In genomic region chr3:105747056-105747455, GRCh38 we compare ENCODE assay signal across 1 cellular context.
TF ChIP-seq lines count a peak whose summit lies in the region.

No MANE protein-coding gene starts in this region.

TF ChIP-seq in WTC11, 78 proteins besides CTCF, POLR2A, EP300 and RAD21 (continued from another document):
- TF ChIP-seq, protein P1, sequence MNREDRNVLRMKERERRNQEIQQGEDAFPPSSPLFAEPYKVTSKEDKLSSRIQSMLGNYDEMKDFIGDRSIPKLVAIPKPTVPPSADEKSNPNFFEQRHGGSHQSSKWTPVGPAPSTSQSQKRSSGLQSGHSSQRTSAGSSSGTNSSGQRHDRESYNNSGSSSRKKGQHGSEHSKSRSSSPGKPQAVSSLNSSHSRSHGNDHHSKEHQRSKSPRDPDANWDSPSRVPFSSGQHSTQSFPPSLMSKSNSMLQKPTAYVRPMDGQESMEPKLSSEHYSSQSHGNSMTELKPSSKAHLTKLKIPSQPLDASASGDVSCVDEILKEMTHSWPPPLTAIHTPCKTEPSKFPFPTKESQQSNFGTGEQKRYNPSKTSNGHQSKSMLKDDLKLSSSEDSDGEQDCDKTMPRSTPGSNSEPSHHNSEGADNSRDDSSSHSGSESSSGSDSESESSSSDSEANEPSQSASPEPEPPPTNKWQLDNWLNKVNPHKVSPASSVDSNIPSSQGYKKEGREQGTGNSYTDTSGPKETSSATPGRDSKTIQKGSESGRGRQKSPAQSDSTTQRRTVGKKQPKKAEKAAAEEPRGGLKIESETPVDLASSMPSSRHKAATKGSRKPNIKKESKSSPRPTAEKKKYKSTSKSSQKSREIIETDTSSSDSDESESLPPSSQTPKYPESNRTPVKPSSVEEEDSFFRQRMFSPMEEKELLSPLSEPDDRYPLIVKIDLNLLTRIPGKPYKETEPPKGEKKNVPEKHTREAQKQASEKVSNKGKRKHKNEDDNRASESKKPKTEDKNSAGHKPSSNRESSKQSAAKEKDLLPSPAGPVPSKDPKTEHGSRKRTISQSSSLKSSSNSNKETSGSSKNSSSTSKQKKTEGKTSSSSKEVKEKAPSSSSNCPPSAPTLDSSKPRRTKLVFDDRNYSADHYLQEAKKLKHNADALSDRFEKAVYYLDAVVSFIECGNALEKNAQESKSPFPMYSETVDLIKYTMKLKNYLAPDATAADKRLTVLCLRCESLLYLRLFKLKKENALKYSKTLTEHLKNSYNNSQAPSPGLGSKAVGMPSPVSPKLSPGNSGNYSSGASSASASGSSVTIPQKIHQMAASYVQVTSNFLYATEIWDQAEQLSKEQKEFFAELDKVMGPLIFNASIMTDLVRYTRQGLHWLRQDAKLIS (CRISPR knock-in tag; IDR thresholded peaks at IDR 0.05; ENCODE audit: borderline replicate concordance) = no peak
- TF ChIP-seq E2F5 (CRISPR knock-in tag; IDR thresholded peaks at IDR 0.05) (no peak), IRF1 (CRISPR knock-in tag; IDR thresholded peaks at IDR 0.05) (no peak)
